ENCODE assay signal across 8 cellular contexts in genomic region chr20:64078934-64079272, GRCh38. TPM values are rescaled to one million over a fixed set of nuclear protein-coding genes. Genes with fewer than 3 reads are reported as not detected.
DNase-seq lines count a peak whose midpoint lies in the region; ATAC-seq and TF ChIP-seq lines count a peak whose summit lies in the region.

No MANE protein-coding gene starts in this region.

- DNase-seq in cardiac muscle cell (ENCODE audit: low read depth in 1 of 2, low spot score in 1 of 2) (no peak), Right ventricle myocardium superior (no peak), breast epithelium (ENCODE audit: low spot score in 2 of 2) (no peak), uterus (no peak), kidney glomerular epithelial cell (lab: John Stamatoyannopoulos, UW) (no peak), glutamatergic neuron (no peak), Ammon's horn (ENCODE audit: low spot score) (no peak)

- no peak for ATAC-seq in Right ventricle myocardium superior (ENCODE audit: poor library complexity)

- peaks cover 3% of the 10 kb centered on the region for H3K27me3 ChIP-seq in cardiac muscle cell
- no peaks in the 10 kb centered on the region for H3K27me3 ChIP-seq in breast epithelium
- H3K27me3 ChIP-seq in mononuclear cell (ENCODE audit: insufficient read depth, low read length): no peaks in the 10 kb centered on the region
- peaks cover 0 to 21% of the 10 kb centered on the region in 2 donors for H3K27me3 ChIP-seq in uterus

- intact Hi-C loops in Right ventricle myocardium superior (cut with DNase I) (no loop called here), breast epithelium (cut with DNase I; ENCODE audit: low total_unique reads) (no loop called here), uterus (cut with DNase I; ENCODE audit: low total_unique reads) (no loop called here)

- peaks cover 6% of the 10 kb centered on the region for H3K9me3 Mint-ChIP-seq in glutamatergic neuron (ENCODE audit: unreplicated experiment)

- H3K4me1 ChIP-seq in cardiac muscle cell (ENCODE audit: low read depth) (peaks cover 17% of the 10 kb centered on the region), breast epithelium (peaks cover 9 to 11% of the 10 kb centered on the region in 2 donors), mononuclear cell (ENCODE audit: insufficient read depth, low read length) (peaks cover 63% of the 10 kb centered on the region), uterus (peaks cover 5 to 12% of the 10 kb centered on the region in 2 donors)

- TF ChIP-seq CTCF in cardiac muscle cell (IDR thresholded peaks at IDR 0.05; ENCODE audit: low read depth, low read length) (no peak), breast epithelium (IDR thresholded peaks at IDR 0.05) (no peak), uterus (IDR thresholded peaks at IDR 0.05) (no peak), glutamatergic neuron (IDR thresholded peaks at IDR 0.05; ENCODE audit: partially characterized antibody, unreplicated experiment) (no peak)

- H3K27ac ChIP-seq in cardiac muscle cell (no peak overlapping the region), breast epithelium (peak overlapping the region; percentile 74 to 77), uterus (peak overlapping the region in 1 of 2 donors; percentile 70)

- H3K4me3 ChIP-seq in cardiac muscle cell (peak overlapping the region; percentile 82), breast epithelium (peak overlapping the region; percentile 60 to 78 (median 72)), mononuclear cell (ENCODE audit: low read length) (peak overlapping the region; percentile 95), uterus (peak overlapping the region; percentile 45 to 50)

- peaks cover 17% of the 10 kb centered on the region for H3K27me3 Mint-ChIP-seq in glutamatergic neuron (ENCODE audit: unreplicated experiment)

- no peaks in the 10 kb centered on the region for H3K36me3 Mint-ChIP-seq in glutamatergic neuron (ENCODE audit: unreplicated experiment)

- H3K27ac Mint-ChIP-seq in glutamatergic neuron (ENCODE audit: unreplicated experiment): no peak overlapping the region

- TF ChIP-seq POLR2A in breast epithelium (IDR thresholded peaks at IDR 0.05) (no peak), uterus (IDR thresholded peaks at IDR 0.05) (no peak)

- H3K9me3 ChIP-seq in cardiac muscle cell (ENCODE audit: low read depth): no peaks in the 10 kb centered on the region
- no peaks in the 10 kb centered on the region for H3K9me3 ChIP-seq in breast epithelium
- no peaks in the 10 kb centered on the region for H3K9me3 ChIP-seq in mononuclear cell (ENCODE audit: low read depth, low read length)
- H3K9me3 ChIP-seq in uterus: no peaks in the 10 kb centered on the region

- no peaks in the 10 kb centered on the region for H3K36me3 ChIP-seq in cardiac muscle cell
- H3K36me3 ChIP-seq in breast epithelium: no peaks in the 10 kb centered on the region
- no peaks in the 10 kb centered on the region for H3K36me3 ChIP-seq in uterus

- H3K4me1 Mint-ChIP-seq in glutamatergic neuron (ENCODE audit: low read depth, unreplicated experiment): peaks cover 6% of the 10 kb centered on the region

- no peak overlapping the region for H3K4me3 Mint-ChIP-seq in glutamatergic neuron (ENCODE audit: unreplicated experiment)

RNA-seq across cellular contexts. Expression of gene RGS19, which starts 0.4 kb away (rescaled TPM):
- total RNA-seq in cardiac muscle cell (12.3 and 14.1 TPM in 2 replicates), Right ventricle myocardium superior (6.7 TPM), breast epithelium (10 to 100 TPM; 14.7 to 22.2 (median 16.4) TPM), mononuclear cell (33.6 TPM), uterus (10 to 100 TPM in 1 of 4 donors, 1 to 10 TPM in 3; 4.6 to 38.8 (median 6.7) TPM), glutamatergic neuron (ENCODE audit: unreplicated experiment) (4.4 TPM)
- polyA plus RNA-seq in cardiac muscle cell: 9.0 and 12.9 TPM in 2 replicates

RNA-seq across cellular contexts. Expression of gene OPRL1, which starts 1.0 kb away (rescaled TPM):
- total RNA-seq in cardiac muscle cell: 5.3 and 9.6 TPM in 2 replicates
- 2.1 and 2.9 TPM in 2 replicates for polyA plus RNA-seq in cardiac muscle cell
- total RNA-seq in Right ventricle myocardium superior: 0.75 TPM
- 1 to 10 TPM; 1.6 to 3.4 (median 2.3) TPM for total RNA-seq in breast epithelium
- total RNA-seq in mononuclear cell: 1.3 TPM
- 1 to 10 TPM in 1 of 4 donors, under 1 TPM in 2, not detected in 1; 0.51 to 1.9 (median 0.64) TPM for total RNA-seq in uterus
- 2.9 TPM for total RNA-seq in glutamatergic neuron (ENCODE audit: unreplicated experiment)

RNA-seq across cellular contexts. Expression of gene LKAAEAR1, which starts 5.3 kb away (rescaled TPM):
- 0.21 and 5.6 TPM in 2 replicates for total RNA-seq in cardiac muscle cell
- 0.47 and 2.2 TPM in 2 replicates for polyA plus RNA-seq in cardiac muscle cell
- not detected for total RNA-seq in Right ventricle myocardium superior
- under 1 TPM in 1 of 3 donors, not detected in 2; 0.64 TPM for total RNA-seq in breast epithelium
- total RNA-seq in mononuclear cell: 0.42 TPM
- total RNA-seq in uterus: not detected
- total RNA-seq in glutamatergic neuron (ENCODE audit: unreplicated experiment): not detected

RNA-seq across cellular contexts. Expression of gene TCEA2, which starts 15.9 kb away (rescaled TPM):
- total RNA-seq in cardiac muscle cell (96.0 and 97.3 TPM in 2 replicates), Right ventricle myocardium superior (34.6 TPM), breast epithelium (10 to 100 TPM; 23.9 to 39.4 (median 26.6) TPM), mononuclear cell (6.0 TPM), uterus (10 to 100 TPM; 21.5 to 75.4 (median 27.2) TPM), glutamatergic neuron (ENCODE audit: unreplicated experiment) (102 TPM)
- 157 and 169 TPM in 2 replicates for polyA plus RNA-seq in cardiac muscle cell

RNA-seq across cellular contexts. Expression of gene NPBWR2, which starts 28.5 kb away (rescaled TPM):
- total RNA-seq in cardiac muscle cell (not detected in 2 replicates), Right ventricle myocardium superior (not detected), breast epithelium (not detected), mononuclear cell (not detected), uterus (not detected), glutamatergic neuron (ENCODE audit: unreplicated experiment) (not detected)
- not detected in 2 replicates for polyA plus RNA-seq in cardiac muscle cell
